Comparison of ENCODE assay signal across 17 cellular contexts in the genomic region with DNA sequence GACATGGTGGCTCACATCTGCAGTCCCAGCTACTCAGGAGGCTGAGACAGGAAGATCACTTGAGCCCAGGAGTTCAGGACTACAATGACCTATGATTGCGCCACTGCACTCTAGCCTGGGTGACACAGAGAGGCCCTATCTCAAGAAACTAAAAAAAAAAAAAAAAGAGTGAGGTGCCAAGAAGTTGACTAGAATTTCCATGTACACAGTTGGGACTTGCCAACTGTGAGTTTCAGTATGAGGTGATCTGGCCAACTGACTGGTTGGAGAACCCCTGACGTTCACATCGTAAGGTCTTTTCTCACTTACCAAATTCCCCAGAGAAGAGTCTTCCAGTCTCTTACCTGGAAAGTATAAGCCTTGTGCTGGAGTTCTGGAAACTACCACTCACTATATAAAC. TPM values are rescaled to one million over a fixed set of nuclear protein-coding genes. Genes with fewer than 3 reads are reported as not detected.
A peak's percentile ranks its signal among the peaks of the same experiment; 100 is the strongest.
DNase-seq lines count a peak whose midpoint lies in the region; ATAC-seq, FAIRE-seq and TF ChIP-seq lines count a peak whose summit lies in the region.
"Had no signal": no experiment of that assay in that cellular context is flagged by ENCODE, and none has a peak within 500 bp of the region (broad histone marks: within the 10 kb centered on the region; RNA-seq: fewer than 3 reads in every experiment).

No MANE protein-coding gene starts in this region.

- H3K36me3 Mint-ChIP-seq in activated CD4-positive, alpha-beta memory T cell treated with anti-CD3 and anti-CD28 coated beads, Interleukin-2, amount 10 ng/mL, durations not matched to agents 7 days and 5 days (ENCODE audit: low read depth): no peaks in the 10 kb centered on the region

- peak overlapping the region; percentile 57 for H3K4me3 Mint-ChIP-seq in activated CD4-positive, alpha-beta memory T cell treated with anti-CD3 and anti-CD28 coated beads, Interleukin-2, amount 10 ng/mL, durations not matched to agents 7 days and 5 days
- H3K4me3 Mint-ChIP-seq: activated naive CD4-positive, alpha-beta T cell treated with anti-CD3 and anti-CD28 coated beads, Interleukin-2, amount 50 U/mL, for 24 hours; H9 had no signal

- peak overlapping the region in 2 of 4 donors; percentile 74 to 84 for H3K27ac ChIP-seq in pancreas
- no peak overlapping the region for H3K27ac ChIP-seq in smooth muscle cell (ENCODE audit: low read depth)
- H3K27ac ChIP-seq: 22Rv1, esophagus muscularis mucosa, tibial nerve had no signal

- no peak for FAIRE-seq in pancreas (lab: Jason Lieb, UNC)
- FAIRE-seq: colon had no signal

- H3K9me3 Mint-ChIP-seq in activated CD4-positive, alpha-beta memory T cell treated with anti-CD3 and anti-CD28 coated beads, Interleukin-2, amount 10 ng/mL, durations not matched to agents 7 days and 5 days: no peaks in the 10 kb centered on the region
- H3K9me3 Mint-ChIP-seq: activated naive CD4-positive, alpha-beta T cell treated with anti-CD3 and anti-CD28 coated beads, Interleukin-2, amount 50 U/mL, for 24 hours; CD8-positive, alpha-beta memory T cell; H9 had no signal

- whole genome bisulfite sequencing in pancreas, 2 donors: 22 to 24% methylated on average over 3 of the region's 3 CpGs
- 61% methylated on average over 3 of the region's 3 CpGs for WGBS in smooth muscle cell (ENCODE audit: low lambda C conversion rate)

- CTCF ChIA-PET in activated CD4-positive, alpha-beta memory T cell treated with anti-CD3 and anti-CD28 coated beads, Interleukin-2, amount 10 ng/mL, durations not matched to agents 7 days and 5 days (lab: Charles Lee): interaction anchor here (0.9 kb wide), 1 partner anchor 62 kb away, joined by 4 read pairs; no protein-coding TSS in a partner anchor

- H3K9ac ChIP-seq in smooth muscle cell (ENCODE audit: low read depth): no peak overlapping the region

- peaks cover 4% of the 10 kb centered on the region for H4K20me1 ChIP-seq in smooth muscle cell (ENCODE audit: low read depth)

- H3K27me3 Mint-ChIP-seq in activated CD4-positive, alpha-beta memory T cell treated with anti-CD3 and anti-CD28 coated beads, Interleukin-2, amount 10 ng/mL, durations not matched to agents 7 days and 5 days: no peaks in the 10 kb centered on the region
- H3K27me3 Mint-ChIP-seq: activated naive CD4-positive, alpha-beta T cell treated with anti-CD3 and anti-CD28 coated beads, Interleukin-2, amount 50 U/mL, for 24 hours; CD8-positive, alpha-beta memory T cell had no signal

- H3K36me3 ChIP-seq in pancreas: no peaks in the 10 kb centered on the region
- no peaks in the 10 kb centered on the region for H3K36me3 ChIP-seq in smooth muscle cell (ENCODE audit: low read depth)

- ATAC-seq in pancreas: peak; percentile 32 to 39 (median 34)
- ATAC-seq: left ventricle myocardium superior had no signal

- H3K4me1 Mint-ChIP-seq in activated CD4-positive, alpha-beta memory T cell treated with anti-CD3 and anti-CD28 coated beads, Interleukin-2, amount 10 ng/mL, durations not matched to agents 7 days and 5 days: peaks cover 58% of the 10 kb centered on the region

- intact Hi-C loops in pancreas (cut with DNase I): no loop called here

- no peaks in the 10 kb centered on the region for H3K27me3 ChIP-seq in pancreas
- no peaks in the 10 kb centered on the region for H3K27me3 ChIP-seq in smooth muscle cell (ENCODE audit: low read depth)
- H3K27me3 ChIP-seq: esophagus muscularis mucosa, tibial nerve had no signal

- H3K4me3 ChIP-seq in pancreas (no peak overlapping the region), smooth muscle cell (no peak overlapping the region)
- H3K4me3 ChIP-seq: esophagus muscularis mucosa, tibial nerve had no signal

- H3K79me2 ChIP-seq in smooth muscle cell (ENCODE audit: low read depth): no peaks in the 10 kb centered on the region

- no peak overlapping the region for H2AFZ ChIP-seq in smooth muscle cell (ENCODE audit: low read depth)

- TF ChIP-seq CTCF in pancreas (IDR thresholded peaks at IDR 0.05) (no peak), smooth muscle cell (IDR thresholded peaks at IDR 0.05; ENCODE audit: borderline replicate concordance, insufficient read depth, poor library complexity, severe bottlenecking) (no peak)

- no peaks in the 10 kb centered on the region for H3F3A ChIP-seq in smooth muscle cell (ENCODE audit: low read depth)

- peak; percentile 26 for DNase-seq in NOMO-1 treated with DMSO at 0.1 percent for 48 hours (lab: John Stamatoyannopoulos, UW; ENCODE audit: unreplicated experiment)
- no peak for DNase-seq in NOMO-1 treated with dmso at 0.1 percent for 144 hours (lab: John Stamatoyannopoulos, UW; ENCODE audit: unreplicated experiment)
- DNase-seq in activated CD4-positive, alpha-beta memory T cell treated with anti-CD3 and anti-CD28 coated beads, Interleukin-2, amount 10 ng/mL, durations not matched to agents 7 days and 5 days: peak; percentile 38
- DNase-seq in pancreas: peak in 4 of 6 donors; percentile 55 to 64 (median 58)
- no peak for DNase-seq in smooth muscle cell (lab: John Stamatoyannopoulos, UW; ENCODE audit: unreplicated experiment)
- DNase-seq in NAMALWA (ENCODE audit: low spot score): no peak
- DNase-seq: activated CD4-positive, CD25-positive, alpha-beta regulatory T cell treated with anti-CD3 and anti-CD28 coated beads, Interleukin-2, amount 50 U/mL, for 72 hours; CD8-positive, alpha-beta memory T cell; H9; hypothalamus; left ventricle myocardium superior; NCI-H2227 treated with DMSO at 0.1 percent for 48 hours had no signal

- POLR2A ChIA-PET in activated CD4-positive, alpha-beta memory T cell treated with anti-CD3 and anti-CD28 coated beads, Interleukin-2, amount 10 ng/mL, durations not matched to agents 7 days and 5 days (lab: Charles Lee): interaction anchor here (9.4 kb wide), 1 partner anchor 15 kb away, joined by 105 read pairs; a partner anchor contains a TSS

- H3K4me1 ChIP-seq in pancreas: peaks cover 4 to 7% (median 5%) of the 10 kb centered on the region in 3 donors
- no peaks in the 10 kb centered on the region for H3K4me1 ChIP-seq in smooth muscle cell (ENCODE audit: low read depth)

- no peaks in the 10 kb centered on the region for H3K9me3 ChIP-seq in pancreas
- H3K9me3 ChIP-seq in smooth muscle cell (replicated peaks; ENCODE audit: low read depth): no peaks in the 10 kb centered on the region
- H3K9me3 ChIP-seq: esophagus muscularis mucosa, tibial nerve had no signal

- H3K27ac Mint-ChIP-seq in activated CD4-positive, alpha-beta memory T cell treated with anti-CD3 and anti-CD28 coated beads, Interleukin-2, amount 10 ng/mL, durations not matched to agents 7 days and 5 days: peak overlapping the region; percentile 84
- H3K27ac Mint-ChIP-seq: activated naive CD4-positive, alpha-beta T cell treated with anti-CD3 and anti-CD28 coated beads, Interleukin-2, amount 50 U/mL, for 24 hours; CD8-positive, alpha-beta memory T cell; H9 had no signal

- H3K4me2 ChIP-seq in smooth muscle cell: no peak overlapping the region

RNA-seq across cellular contexts. Expression of a gene that starts 3.1 kb away (rescaled TPM):
- 10 to 100 TPM; 24.6 to 25.3 TPM for total RNA-seq in activated CD4-positive, alpha-beta memory T cell treated with anti-CD3 and anti-CD28 coated beads, Interleukin-2, amount 10 ng/mL, durations not matched to agents 7 days and 5 days
- total RNA-seq in pancreas: 10 to 100 TPM in 4 of 6 donors, 1 to 10 TPM in 2; 8.6 to 11.6 (median 10.7) TPM
- 10 to 100 TPM; 26.0 to 31.1 TPM for polyA plus RNA-seq in pancreas
- 10.9 and 25.0 TPM in 2 replicates for total RNA-seq in smooth muscle cell
- 20.4 and 34.1 TPM in 2 replicates for polyA plus RNA-seq in smooth muscle cell

RNA-seq across cellular contexts. Expression of a gene that starts 11.5 kb away (rescaled TPM):
- total RNA-seq in activated CD4-positive, alpha-beta memory T cell treated with anti-CD3 and anti-CD28 coated beads, Interleukin-2, amount 10 ng/mL, durations not matched to agents 7 days and 5 days: under 1 TPM in 1 of 2 experiments, not detected in 1; 0.10 TPM
- total RNA-seq in pancreas: 1 to 10 TPM in 2 of 6 donors, under 1 TPM in 4; 0.39 to 3.2 (median 0.69) TPM
- polyA plus RNA-seq in pancreas: 1 to 10 TPM; 1.6 to 3.0 TPM
- total RNA-seq in smooth muscle cell: not detected in 2 replicates
- polyA plus RNA-seq in smooth muscle cell: 0.54 TPM in 1 of 2 replicates, not detected in the other
- polyA plus RNA-seq: CD8-positive, alpha-beta memory T cell had no signal

RNA-seq across cellular contexts. Expression of a gene that starts 11.6 kb away (rescaled TPM):
- 1 to 10 TPM; 2.2 to 2.6 TPM for total RNA-seq in activated CD4-positive, alpha-beta memory T cell treated with anti-CD3 and anti-CD28 coated beads, Interleukin-2, amount 10 ng/mL, durations not matched to agents 7 days and 5 days
- total RNA-seq in pancreas: 10 to 100 TPM in 3 of 6 donors, 1 to 10 TPM in 3; 7.6 to 55.6 (median 10.0) TPM
- 10 to 100 TPM in 1 of 2 donors, 1 to 10 TPM in 1; 7.9 to 12.9 TPM for polyA plus RNA-seq in pancreas
- total RNA-seq in smooth muscle cell: 2.4 and 3.2 TPM in 2 replicates
- polyA plus RNA-seq in smooth muscle cell: 2.3 and 9.2 TPM in 2 replicates

RNA-seq across cellular contexts. Expression of a gene that starts 17.7 kb away (rescaled TPM):
- 100 to 1,000 TPM; 372 to 378 TPM for total RNA-seq in activated CD4-positive, alpha-beta memory T cell treated with anti-CD3 and anti-CD28 coated beads, Interleukin-2, amount 10 ng/mL, durations not matched to agents 7 days and 5 days
- total RNA-seq in pancreas (10 to 100 TPM; 11.2 to 49.6 (median 15.1) TPM), smooth muscle cell (1.1 and 4.0 TPM in 2 replicates)
- polyA plus RNA-seq in pancreas (10 to 100 TPM; 21.3 to 22.2 TPM), smooth muscle cell (6.6 and 7.6 TPM in 2 replicates)

RNA-seq across cellular contexts. Expression of a gene that starts 24.2 kb away (rescaled TPM):
- 10 to 100 TPM; 67.7 to 69.2 TPM for total RNA-seq in activated CD4-positive, alpha-beta memory T cell treated with anti-CD3 and anti-CD28 coated beads, Interleukin-2, amount 10 ng/mL, durations not matched to agents 7 days and 5 days
- total RNA-seq in pancreas (10 to 100 TPM; 15.9 to 31.2 (median 21.5) TPM), smooth muscle cell (11.6 and 32.0 TPM in 2 replicates)
- polyA plus RNA-seq in pancreas (10 to 100 TPM; 34.6 to 38.0 TPM), smooth muscle cell (31.1 and 33.6 TPM in 2 replicates)

Comparison
In these comparisons a context has a peak if more than half of its experiments do, and no peak if none do; other contexts are left out.
1. DNase-seq: peak in NOMO-1 treated with DMSO at 0.1 percent for 48 hours (single experiment), activated CD4-positive, alpha-beta memory T cell treated with anti-CD3 and anti-CD28 coated beads, Interleukin-2, amount 10 ng/mL, durations not matched to agents 7 days and 5 days (single experiment) and pancreas (4 of 6); none in NOMO-1 treated with dmso at 0.1 percent for 144 hours (single experiment), smooth muscle cell (single experiment) and NAMALWA (single experiment).